ENCODE assay signal across 8 cellular contexts in the genomic region with DNA sequence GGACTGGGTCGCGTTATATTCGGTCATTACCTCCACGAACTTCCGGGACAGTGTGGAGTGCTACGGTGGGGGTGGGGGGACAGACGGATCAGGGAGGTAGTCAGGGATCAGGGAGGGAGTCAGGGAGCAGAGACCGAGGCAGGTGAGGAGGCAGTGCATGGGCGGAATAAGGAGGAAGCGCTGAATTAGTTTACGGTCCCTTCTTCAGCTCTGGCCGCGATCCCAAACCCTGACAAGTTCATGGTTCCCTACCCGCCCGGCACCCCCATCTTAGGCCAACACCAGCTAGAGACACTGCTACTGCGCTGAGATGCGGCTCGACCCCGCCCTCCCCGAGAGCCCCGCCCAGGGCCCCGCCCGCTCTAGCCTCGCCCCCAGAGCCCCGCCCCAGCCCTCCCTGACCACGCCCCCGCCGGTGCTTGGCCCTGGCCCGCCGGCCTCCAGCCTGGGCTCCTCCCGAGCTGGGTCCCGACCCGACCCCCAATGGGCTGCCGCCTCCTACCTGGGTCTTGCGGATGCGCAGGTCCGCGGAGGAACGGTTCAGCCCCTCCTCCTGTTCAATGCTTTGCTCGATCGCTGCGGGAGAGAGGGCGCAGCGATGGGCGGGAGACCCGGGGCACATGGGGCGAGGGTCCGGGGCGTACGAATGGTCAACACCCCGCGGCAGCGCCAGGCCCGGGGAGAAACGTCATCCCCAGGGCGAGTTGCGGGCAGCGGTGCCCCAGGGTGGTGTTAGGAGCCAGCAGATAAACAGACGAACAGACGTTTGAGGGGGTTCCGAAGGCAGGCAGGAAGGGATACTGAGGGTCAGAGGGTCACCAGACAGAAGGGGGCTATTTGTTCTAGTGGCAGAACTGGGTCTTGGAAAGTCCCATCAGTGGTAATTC. TPM values are rescaled to one million over a fixed set of nuclear protein-coding genes. Genes with fewer than 3 reads are reported as not detected.
DNase-seq lines count a peak whose midpoint lies in the region; ATAC-seq and TF ChIP-seq lines count a peak whose summit lies in the region.

No MANE protein-coding gene starts in this region.

- DNase-seq in AG09309 (ENCODE audit: low read depth) (no peak), GM19238 (ENCODE audit: insufficient read length, low spot score) (peak; percentile 98), glutamatergic neuron (peak; percentile 75), pons (ENCODE audit: low spot score) (peak; percentile 24), type B pancreatic cell (ENCODE audit: extremely low spot score, unreplicated experiment) (no peak)
- peak; percentile 46 to 80 (median 66) for DNase-seq in activated naive CD4-positive, alpha-beta T cell (lab: John Stamatoyannopoulos, UW)

- TF ChIP-seq POLR2A in Raji (IDR thresholded peaks at IDR 0.05; ENCODE audit: insufficient read depth, low read depth, low read length) = peak; percentile 62

- peaks cover 10% of the 10 kb centered on the region for H3K27me3 Mint-ChIP-seq in glutamatergic neuron (ENCODE audit: unreplicated experiment)
- peaks cover 14% of the 10 kb centered on the region for H3K27me3 Mint-ChIP-seq in type B pancreatic cell

- no peak overlapping the region for H3K27ac Mint-ChIP-seq in glutamatergic neuron (ENCODE audit: unreplicated experiment)
- no peak overlapping the region for H3K27ac Mint-ChIP-seq in type B pancreatic cell

- H3K4me3 ChIP-seq in AG09309 (ENCODE audit: control insufficient read depth, low read depth, low read length) = peak overlapping the region; percentile 53

- no peak for TF ChIP-seq CTCF in AG09309 (IDR thresholded peaks at IDR 0.05; ENCODE audit: control insufficient read depth, insufficient read depth, low read depth, low read length, missing control alignments)
- TF ChIP-seq CTCF in glutamatergic neuron (IDR thresholded peaks at IDR 0.05; ENCODE audit: partially characterized antibody, unreplicated experiment) = no peak
- TF ChIP-seq CTCF in type B pancreatic cell (conservative IDR thresholded peaks at IDR 0.05) = no peak

- ATAC-seq in HG03469 (IDR thresholded peaks at IDR 0.05; ENCODE audit: unreplicated experiment) = peak; percentile 55

- H3K9me3 Mint-ChIP-seq in glutamatergic neuron (ENCODE audit: unreplicated experiment) (no peaks in the 10 kb centered on the region), type B pancreatic cell (no peaks in the 10 kb centered on the region)

- peaks cover 7% of the 10 kb centered on the region for H3K4me1 Mint-ChIP-seq in glutamatergic neuron (ENCODE audit: low read depth, unreplicated experiment)
- H3K4me1 Mint-ChIP-seq in type B pancreatic cell (ENCODE audit: unreplicated experiment) = peaks cover 11% of the 10 kb centered on the region

- peak overlapping the region; percentile 81 for H3K4me3 Mint-ChIP-seq in glutamatergic neuron (ENCODE audit: unreplicated experiment)
- H3K4me3 Mint-ChIP-seq in type B pancreatic cell = peak overlapping the region; percentile 81

- H3K36me3 Mint-ChIP-seq in glutamatergic neuron (ENCODE audit: unreplicated experiment) = no peaks in the 10 kb centered on the region
- peaks cover 4% of the 10 kb centered on the region for H3K36me3 Mint-ChIP-seq in type B pancreatic cell

RNA-seq across cellular contexts. Expression of a gene that starts 12.2 kb away (rescaled TPM):
- total RNA-seq in glutamatergic neuron (ENCODE audit: unreplicated experiment) = 2.0 TPM
- 5.8 and 6.9 TPM in 2 replicates for total RNA-seq in type B pancreatic cell (ENCODE audit: low replicate concordance)

RNA-seq across cellular contexts. Expression of a gene that starts 13.2 kb away (rescaled TPM):
- 51.6 TPM for total RNA-seq in glutamatergic neuron (ENCODE audit: unreplicated experiment)
- 1.0 and 9.9 TPM in 2 replicates for total RNA-seq in type B pancreatic cell (ENCODE audit: low replicate concordance)

RNA-seq across cellular contexts. Expression of a gene that starts 36.1 kb away (rescaled TPM):
- total RNA-seq in glutamatergic neuron (ENCODE audit: unreplicated experiment) = 23.4 TPM
- total RNA-seq in type B pancreatic cell (ENCODE audit: low replicate concordance) = 35.3 and 38.5 TPM in 2 replicates

RNA-seq across cellular contexts. Expression of a gene that starts 39.7 kb away (rescaled TPM):
- total RNA-seq in glutamatergic neuron (ENCODE audit: unreplicated experiment) = 24.3 TPM
- 19.3 and 25.0 TPM in 2 replicates for total RNA-seq in type B pancreatic cell (ENCODE audit: low replicate concordance)

RNA-seq across cellular contexts. Expression of a gene that starts 48.4 kb away (rescaled TPM):
- 5.1 TPM for total RNA-seq in glutamatergic neuron (ENCODE audit: unreplicated experiment)
- total RNA-seq in type B pancreatic cell (ENCODE audit: low replicate concordance) = 18.7 and 19.4 TPM in 2 replicates

Comparison
In these comparisons a context has a peak if more than half of its experiments do, and no peak if none do; other contexts are left out.
1. DNase-seq: peak in GM19238 (single experiment), activated naive CD4-positive, alpha-beta T cell (4 of 4), glutamatergic neuron (single experiment) and pons (single experiment); none in AG09309 (single experiment) and type B pancreatic cell (single experiment).